ENCODE assay signal across 22 cellular contexts in the genomic region with DNA sequence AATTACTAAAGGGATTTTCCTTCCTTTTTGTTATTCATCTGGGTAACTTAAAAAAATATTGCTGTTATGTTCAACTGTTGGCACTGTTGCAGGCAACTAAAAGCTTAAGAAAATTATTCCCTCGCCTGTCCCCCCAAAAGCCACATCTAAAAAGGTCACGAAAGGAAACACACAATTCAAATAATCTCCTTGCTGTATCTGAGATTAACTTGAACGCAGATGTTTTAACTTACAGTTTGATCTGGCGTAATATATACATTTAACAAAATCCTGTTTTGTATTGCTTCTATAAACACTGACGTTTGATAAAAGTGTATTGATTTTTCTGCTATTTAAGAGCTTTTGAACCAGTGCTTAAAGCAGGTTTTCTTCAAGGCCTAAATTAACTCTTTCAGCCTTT.
"Had no signal": no experiment of that assay in that cellular context is flagged by ENCODE, and none has a peak within 500 bp of the region (broad histone marks: within the 10 kb centered on the region; RNA-seq: fewer than 3 reads in every experiment).

No MANE protein-coding gene starts in this region.

- DNase-seq: colonic mucosa; cortex of kidney; effector CD8-positive, alpha-beta T cell; effector memory CD8-positive, alpha-beta T cell; endodermal cell; erythroblast; esophagus squamous epithelium; foreskin fibroblast; foreskin melanocyte; gastrocnemius medialis; glutamatergic neuron; head of caudate nucleus; heart right ventricle; hippocampal formation; left cardiac atrium; left lung; lower lobe of right lung; mesenchymal stem cell; midbrain had no signal

- H3K27ac ChIP-seq: colonic mucosa, epithelial cell of prostate, esophagus squamous epithelium, gastrocnemius medialis, heart right ventricle, left lung, lower lobe of right lung had no signal

- H3K27ac Mint-ChIP-seq: dendritic cell treated with granulocyte-macrophage colony-stimulating factor and Interleukin-4, amounts not matched to agents 40 ng/mL and 50 ng/mL, for 4 days; effector memory CD8-positive, alpha-beta T cell; endodermal cell had no signal

- H3K9me3 Mint-ChIP-seq: endodermal cell had no signal

- H3K36me3 ChIP-seq: colonic mucosa, esophagus squamous epithelium, gastrocnemius medialis, heart right ventricle, left lung, lower lobe of right lung had no signal

- H3K4me3 ChIP-seq: colonic mucosa, esophagus squamous epithelium, gastrocnemius medialis, heart right ventricle, left lung, lower lobe of right lung had no signal

- H3K4me3 Mint-ChIP-seq: dendritic cell treated with granulocyte-macrophage colony-stimulating factor and Interleukin-4, amounts not matched to agents 40 ng/mL and 50 ng/mL, for 4 days; effector memory CD8-positive, alpha-beta T cell; endodermal cell had no signal

- ATAC-seq: effector memory CD8-positive, alpha-beta T cell; esophagus mucosa; gastrocnemius medialis; heart right ventricle; left cardiac atrium; left lung; lower lobe of right lung had no signal

- H3K4me1 ChIP-seq: colonic mucosa, esophagus squamous epithelium, gastrocnemius medialis, heart right ventricle, left lung, lower lobe of right lung had no signal

- H3K9me3 ChIP-seq: colonic mucosa, esophagus squamous epithelium, gastrocnemius medialis, heart right ventricle, left lung, lower lobe of right lung had no signal

- H3K27me3 ChIP-seq: colonic mucosa, esophagus squamous epithelium, gastrocnemius medialis, heart right ventricle, left lung had no signal

- H3K27me3 Mint-ChIP-seq: dendritic cell treated with granulocyte-macrophage colony-stimulating factor and Interleukin-4, amounts not matched to agents 40 ng/mL and 50 ng/mL, for 4 days; effector memory CD8-positive, alpha-beta T cell had no signal
